9 cellular contexts compared by ENCODE assay signal in the genomic region with DNA sequence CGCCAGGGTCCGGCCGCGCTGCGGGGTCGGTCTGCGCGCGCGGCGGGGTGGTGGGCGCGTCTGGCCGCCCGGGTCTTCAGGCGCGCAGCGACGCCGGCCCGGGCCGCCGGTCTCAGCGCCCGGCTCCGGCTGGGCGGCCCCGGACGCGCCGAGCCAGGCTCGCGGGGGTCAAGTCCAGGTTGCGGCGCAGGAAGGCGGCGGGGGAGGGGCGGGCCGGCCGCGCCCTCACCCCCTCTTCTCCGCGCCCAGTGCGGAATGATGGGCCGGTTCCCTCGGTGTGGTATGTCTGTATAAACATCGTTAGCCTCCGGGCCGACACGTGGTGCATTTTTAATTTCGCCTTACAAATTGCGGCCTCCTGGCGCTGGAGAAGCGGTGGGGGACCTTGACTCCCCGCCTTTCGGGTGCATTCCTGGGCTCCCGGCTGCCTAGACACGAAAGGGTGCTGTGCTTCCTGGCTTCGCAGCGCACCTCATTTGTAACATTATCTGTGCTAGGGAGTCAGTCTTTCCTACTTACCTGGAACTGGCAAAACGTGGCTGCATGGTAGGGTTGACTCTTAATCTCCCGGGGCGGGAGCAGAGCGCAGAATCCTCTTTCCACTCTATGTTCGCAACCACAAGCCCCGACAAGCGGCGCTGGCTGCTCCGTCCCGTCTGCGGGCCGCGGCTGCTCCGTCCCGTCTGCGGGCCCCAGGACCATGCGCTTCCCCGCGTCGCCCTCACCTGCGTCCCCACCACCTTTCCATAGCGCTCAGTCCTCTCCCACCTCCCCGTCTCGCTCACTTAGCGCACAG.
DNase-seq lines count a peak whose midpoint lies in the region; ATAC-seq, FAIRE-seq and TF ChIP-seq lines count a peak whose summit lies in the region.
"Had no signal": no experiment of that assay in that cellular context is flagged by ENCODE, and none has a peak within 500 bp of the region (broad histone marks: within the 10 kb centered on the region; RNA-seq: fewer than 3 reads in every experiment).

No MANE protein-coding gene starts in this region.

- H3K36me3 Mint-ChIP-seq in activated CD4-positive, alpha-beta T cell treated with anti-CD3 and anti-CD28 coated beads, Interleukin-2, amount 10 ng/mL, durations not matched to agents 7 days and 5 days (ENCODE audit: low read depth), result no peaks in the 10 kb centered on the region

- H3K9me3 Mint-ChIP-seq in activated CD4-positive, alpha-beta T cell treated with anti-CD3 and anti-CD28 coated beads, Interleukin-2, amount 10 ng/mL, durations not matched to agents 7 days and 5 days, result no peaks in the 10 kb centered on the region

- peak overlapping the region; percentile 27 for H3K4me3 Mint-ChIP-seq in activated CD4-positive, alpha-beta T cell treated with anti-CD3 and anti-CD28 coated beads, Interleukin-2, amount 10 ng/mL, durations not matched to agents 7 days and 5 days

- peaks cover 20 to 40% of the 10 kb centered on the region in 2 donors for H3K4me1 ChIP-seq in left lung
- peaks cover 0 to 41% (median 18%) of the 10 kb centered on the region in 4 donors for H3K4me1 ChIP-seq in tibial artery

- H3K27ac ChIP-seq in left lung (peak overlapping the region; percentile 75 to 77), tibial artery (peak overlapping the region; percentile 85 to 92)

- H3K27me3 ChIP-seq in bronchial epithelial cell (ENCODE audit: control insufficient read depth, insufficient read depth, low read length) (no peaks in the 10 kb centered on the region), left lung (peaks cover 0 to 42% of the 10 kb centered on the region in 2 donors), tibial artery (no peaks in the 10 kb centered on the region)

- H3K36me3 ChIP-seq in bronchial epithelial cell (ENCODE audit: control insufficient read depth, insufficient read depth, low read length) (no peaks in the 10 kb centered on the region), left lung (no peaks in the 10 kb centered on the region), tibial artery (no peaks in the 10 kb centered on the region)

- TF ChIP-seq CTCF in bronchial epithelial cell (IDR thresholded peaks at IDR 0.05; ENCODE audit: insufficient read depth, low read length, severe bottlenecking), result no peak
- no peak for TF ChIP-seq CTCF in left lung (IDR thresholded peaks at IDR 0.05)
- no peak for TF ChIP-seq CTCF in tibial artery (IDR thresholded peaks at IDR 0.05)

- CTCF ChIA-PET in activated CD4-positive, alpha-beta T cell treated with anti-CD3 and anti-CD28 coated beads, Interleukin-2, amount 10 ng/mL, durations not matched to agents 7 days and 5 days (lab: Charles Lee), result no interaction called here

- peak; percentile 55 for FAIRE-seq in bronchial epithelial cell (lab: Jason Lieb, UNC)
- FAIRE-seq: TTC549 had no signal

- H3K4me1 Mint-ChIP-seq in activated CD4-positive, alpha-beta T cell treated with anti-CD3 and anti-CD28 coated beads, Interleukin-2, amount 10 ng/mL, durations not matched to agents 7 days and 5 days, result peaks cover 25% of the 10 kb centered on the region

- POLR2A ChIA-PET in activated CD4-positive, alpha-beta T cell treated with anti-CD3 and anti-CD28 coated beads, Interleukin-2, amount 10 ng/mL, durations not matched to agents 7 days and 5 days (lab: Charles Lee), result no interaction called here

- ATAC-seq in left lung, result peak; percentile 76

- H3K27ac Mint-ChIP-seq in activated CD4-positive, alpha-beta T cell treated with anti-CD3 and anti-CD28 coated beads, Interleukin-2, amount 10 ng/mL, durations not matched to agents 7 days and 5 days, result peak overlapping the region; percentile 80

- DNase-seq in activated CD4-positive, alpha-beta T cell treated with anti-CD3 and anti-CD28 coated beads, Interleukin-2, amount 10 ng/mL, durations not matched to agents 7 days and 5 days, result no peak
- DNase-seq in activated CD4-positive, alpha-beta T cell treated with anti-CD3 and anti-CD28 coated beads, Interleukin-2, amount 50 U/mL, for 48 hours, result no peak
- DNase-seq in bronchial epithelial cell (ENCODE audit: low read depth) (peak; percentile 68), left lung (peak; percentile 57 to 82), tibial artery (peak; percentile 70 to 84), UCSD-AML1 (lab: John Stamatoyannopoulos, UW; ENCODE audit: unreplicated experiment) (no peak), NCI-H2171 (lab: John Stamatoyannopoulos, UW) (no peak)
- no peak for DNase-seq in activated CD4-positive, alpha-beta T cell treated with anti-CD3 and anti-CD28 coated beads for 1 hour

- H3K9me3 ChIP-seq in left lung, result no peaks in the 10 kb centered on the region
- H3K9me3 ChIP-seq in tibial artery, result no peaks in the 10 kb centered on the region

- H3K27me3 Mint-ChIP-seq in activated CD4-positive, alpha-beta T cell treated with anti-CD3 and anti-CD28 coated beads, Interleukin-2, amount 10 ng/mL, durations not matched to agents 7 days and 5 days, result peaks cover 49% of the 10 kb centered on the region

- peak overlapping the region; percentile 49 for H3K4me3 ChIP-seq in bronchial epithelial cell (ENCODE audit: low read depth, low read length)
- H3K4me3 ChIP-seq in left lung, result peak overlapping the region; percentile 32 to 33
- peak overlapping the region; percentile 58 to 77 for H3K4me3 ChIP-seq in tibial artery

- intact Hi-C loops in left lung (cut with DNase I), result loop anchor here in 1 of 2 donors (10.0 kb wide), 1 partner anchor 174 kb away; no protein-coding TSS in a partner anchor
- intact Hi-C loops in tibial artery (cut with DNase I; ENCODE audit: low total_unique reads), result loop anchor here (5.0 to 10.0 kb wide), 3 partner anchors 176 to 886 kb away; no protein-coding TSS in a partner anchor

Comparison
In these comparisons a context has a peak if more than half of its experiments do, and no peak if none do; other contexts are left out.
1. DNase-seq: peak in bronchial epithelial cell (single experiment), left lung (2 of 2) and tibial artery (2 of 2); none in activated CD4-positive, alpha-beta T cell treated with anti-CD3 and anti-CD28 coated beads, Interleukin-2, amount 10 ng/mL, durations not matched to agents 7 days and 5 days (single experiment), activated CD4-positive, alpha-beta T cell treated with anti-CD3 and anti-CD28 coated beads, Interleukin-2, amount 50 U/mL, for 48 hours (0 of 2), activated CD4-positive, alpha-beta T cell treated with anti-CD3 and anti-CD28 coated beads for 1 hour (single experiment), UCSD-AML1 (single experiment) and NCI-H2171 (single experiment).
2. Peak in every context shown above with its lines, with median percentiles within 50 percentile points of each other: H3K4me3 ChIP-seq.